In genomic region chr6:43667245-43668150, GRCh38 we compare ENCODE assay signal across 8 cellular contexts. TPM values are rescaled to one million over a fixed set of nuclear protein-coding genes. Genes with fewer than 3 reads are reported as not detected.
DNase-seq lines count a peak whose midpoint lies in the region; ATAC-seq, FAIRE-seq and TF ChIP-seq lines count a peak whose summit lies in the region.

No MANE protein-coding gene starts in this region.

- no peaks in the 10 kb centered on the region for H3K27me3 Mint-ChIP-seq in activated naive CD4-positive, alpha-beta T cell treated with anti-CD3 and anti-CD28 coated beads, Interleukin-2, amount 50 U/mL, for 24 hours

- intact Hi-C loops in pancreas (cut with DNase I), result loop anchor here in 1 of 3 donors (5.0 kb wide), 1 partner anchor 410 kb away; no protein-coding TSS in a partner anchor

- H3K4me1 Mint-ChIP-seq in activated naive CD4-positive, alpha-beta T cell treated with anti-CD3 and anti-CD28 coated beads, Interleukin-2, amount 50 U/mL, for 24 hours, result peaks cover 15% of the 10 kb centered on the region

- FAIRE-seq in pancreas (lab: Jason Lieb, UNC), result no peak

- no peaks in the 10 kb centered on the region for H3K9me3 ChIP-seq in pancreas
- no peaks in the 10 kb centered on the region for H3K9me3 ChIP-seq in tibial nerve

- peak overlapping the region in 1 of 4 donors; percentile 63 for H3K27ac ChIP-seq in pancreas
- H3K27ac ChIP-seq in tibial nerve, result peak overlapping the region in 1 of 4 donors; percentile 70

- TF ChIP-seq CTCF in AG10803 (conservative IDR thresholded peaks at IDR 0.05; ENCODE audit: low read length), result peak; percentile 94
- peak; percentile 97 for TF ChIP-seq CTCF in GM20000 (IDR thresholded peaks at IDR 0.05; ENCODE audit: extremely low read depth, missing control alignments)
- TF ChIP-seq CTCF in pancreas (IDR thresholded peaks at IDR 0.05), result peak; percentile 92 to 96 (median 92)
- TF ChIP-seq CTCF in tibial nerve (IDR thresholded peaks at IDR 0.05), result peak; percentile 90 to 97 (median 94)

- ATAC-seq in pancreas, result peak; percentile 81 to 92 (median 88)

- H3K36me3 Mint-ChIP-seq in activated naive CD4-positive, alpha-beta T cell treated with anti-CD3 and anti-CD28 coated beads, Interleukin-2, amount 50 U/mL, for 24 hours, result no peaks in the 10 kb centered on the region

- H3K4me1 ChIP-seq in pancreas (peaks cover 14 to 21% (median 21%) of the 10 kb centered on the region in 3 donors), tibial nerve (peaks cover 0 to 49% (median 24%) of the 10 kb centered on the region in 4 donors)

- no peaks in the 10 kb centered on the region for H3K27me3 ChIP-seq in pancreas
- H3K27me3 ChIP-seq in tibial nerve, result no peaks in the 10 kb centered on the region

- peak in 1 of 2 donors; percentile 29 for TF ChIP-seq EP300 in tibial nerve (IDR thresholded peaks at IDR 0.05)

- TF ChIP-seq POLR2A in tibial nerve (IDR thresholded peaks at IDR 0.05), result no peak

- 12 to 13% methylated on average over 16 of the region's 16 CpGs for WGBS in pancreas, 2 donors
- WGBS in tibial nerve, 2 donors, result 14 to 16% methylated on average over 10 to 14 of the region's 16 CpGs

- peaks cover 0 to 5% (median 0%) of the 10 kb centered on the region in 3 donors for H3K36me3 ChIP-seq in pancreas
- H3K36me3 ChIP-seq in tibial nerve, result peaks cover 0 to 22% (median 5%) of the 10 kb centered on the region in 3 donors

- peak overlapping the region; percentile 82 for H3K27ac Mint-ChIP-seq in activated naive CD4-positive, alpha-beta T cell treated with anti-CD3 and anti-CD28 coated beads, Interleukin-2, amount 50 U/mL, for 24 hours

- H3K4me3 ChIP-seq in AG10803 (ENCODE audit: low read length) (no peak overlapping the region), pancreas (peak overlapping the region in 1 of 4 donors; percentile 23), tibial nerve (peak overlapping the region in 1 of 4 donors; percentile 10)

- no peaks in the 10 kb centered on the region for H3K9me3 Mint-ChIP-seq in activated naive CD4-positive, alpha-beta T cell treated with anti-CD3 and anti-CD28 coated beads, Interleukin-2, amount 50 U/mL, for 24 hours

- peak overlapping the region; percentile 70 for H3K4me3 Mint-ChIP-seq in activated naive CD4-positive, alpha-beta T cell treated with anti-CD3 and anti-CD28 coated beads, Interleukin-2, amount 50 U/mL, for 24 hours

- DNase-seq in AG10803 (ENCODE audit: low read depth) (peak; percentile 55), GM20000 (ENCODE audit: low spot score) (peak; percentile 82), NAMALWA (ENCODE audit: low spot score) (peak; percentile 84), SK-N-DZ (ENCODE audit: low spot score) (peak; percentile 82), glomerular visceral epithelial cell (ENCODE audit: extremely low spot score) (peak; percentile 86), pancreas (peak; percentile 79 to 96 (median 90)), tibial nerve (ENCODE audit: low spot score in 2 of 2) (peak; percentile 87 to 92)

RNA-seq across cellular contexts. Expression of gene MRPS18A, which starts 20.1 kb away (rescaled TPM):
- polyA plus RNA-seq in SK-N-DZ (2014; cell fraction: cytosol; rRNA removed), result 37.9 and 45.6 TPM in 2 replicates
- polyA plus RNA-seq in SK-N-DZ (2014; cell fraction: nucleus; rRNA removed), result 20.9 and 27.9 TPM in 2 replicates
- 10 to 100 TPM; 10.9 to 18.2 (median 14.3) TPM for total RNA-seq in pancreas
- 10 to 100 TPM; 19.2 to 24.6 TPM for polyA plus RNA-seq in pancreas
- total RNA-seq in tibial nerve, result 10 to 100 TPM; 38.1 to 45.8 (median 43.9) TPM

RNA-seq across cellular contexts. Expression of gene RSPH9, which starts 22.7 kb away (rescaled TPM):
- not detected in 2 replicates for polyA plus RNA-seq in SK-N-DZ (2014; cell fraction: cytosol; rRNA removed)
- not detected in 2 replicates for polyA plus RNA-seq in SK-N-DZ (2014; cell fraction: nucleus; rRNA removed)
- total RNA-seq in pancreas (under 1 TPM in 3 of 6 donors, not detected in 3; 0.06 to 0.16 (median 0.12) TPM), tibial nerve (under 1 TPM in 3 of 4 donors, not detected in 1; 0.30 to 0.66 (median 0.63) TPM)
- 1 to 10 TPM in 1 of 2 donors, under 1 TPM in 1; 0.08 to 1.1 TPM for polyA plus RNA-seq in pancreas

RNA-seq across cellular contexts. Expression of gene MAD2L1BP, which starts 31.9 kb away (rescaled TPM):
- polyA plus RNA-seq in SK-N-DZ (2014; cell fraction: cytosol; rRNA removed), result 36.2 and 42.7 TPM in 2 replicates
- polyA plus RNA-seq in SK-N-DZ (2014; cell fraction: nucleus; rRNA removed), result 27.0 and 28.3 TPM in 2 replicates
- total RNA-seq in pancreas (10 to 100 TPM in 4 of 6 donors, 1 to 10 TPM in 2; 6.5 to 11.8 (median 10.1) TPM), tibial nerve (10 to 100 TPM; 16.3 to 36.9 (median 21.5) TPM)
- polyA plus RNA-seq in pancreas, result 10 to 100 TPM in 1 of 2 donors, 1 to 10 TPM in 1; 9.1 to 18.6 TPM

RNA-seq across cellular contexts. Expression of gene GTPBP2, which starts 38.4 kb away (rescaled TPM):
- polyA plus RNA-seq in SK-N-DZ (2014; cell fraction: cytosol; rRNA removed), result 48.7 and 53.0 TPM in 2 replicates
- 247 and 282 TPM in 2 replicates for polyA plus RNA-seq in SK-N-DZ (2014; cell fraction: nucleus; rRNA removed)
- total RNA-seq in pancreas, result 10 to 100 TPM; 23.6 to 57.5 (median 29.8) TPM
- 10 to 100 TPM; 53.0 to 63.0 TPM for polyA plus RNA-seq in pancreas
- 10 to 100 TPM; 33.2 to 58.5 (median 39.7) TPM for total RNA-seq in tibial nerve
